Comparison of ENCODE assay signal across 29 cellular contexts in genomic region chr10:132460071-132460470, GRCh38.
DNase-seq lines count a peak whose midpoint lies in the region; ATAC-seq, FAIRE-seq and TF ChIP-seq lines count a peak whose summit lies in the region.
"Had no signal": no experiment of that assay in that cellular context is flagged by ENCODE, and none has a peak within 500 bp of the region (broad histone marks: within the 10 kb centered on the region; RNA-seq: fewer than 3 reads in every experiment).

No MANE protein-coding gene starts in this region.

- no peak for ATAC-seq in GM12878
- ATAC-seq in left colon = no peak
- ATAC-seq in sciatic nerve = no peak
- ATAC-seq: activated CD8-positive, alpha-beta T cell treated with anti-CD3 and anti-CD28 coated beads, Interleukin-2, amount 10 ng/mL, durations not matched to agents 7 days and 5 days; gastrocnemius medialis had no signal

- no peak for TF ChIP-seq RAD21 in GM12878 (IDR thresholded peaks at IDR 0.05; ENCODE audit: insufficient read depth, low read depth, low read length)

- DNase-seq in Karpas-422 = no peak
- DNase-seq in GM12878 (ENCODE audit: low read depth, low spot score) = no peak
- peak; percentile 24 to 44 for DNase-seq in left colon
- peak; percentile 57 for DNase-seq in sciatic nerve (ENCODE audit: low spot score)
- no peak for DNase-seq in RCC 7860 (ENCODE audit: low spot score)
- DNase-seq in DMS153 (lab: John Stamatoyannopoulos, UW) = no peak
- DNase-seq in DMS79 treated with DMSO at 0.1 percent for 48 hours (lab: John Stamatoyannopoulos, UW) = no peak
- DNase-seq: activated CD4-positive, CD25-positive, alpha-beta regulatory T cell treated with anti-CD3 and anti-CD28 coated beads, Interleukin-2, amount 50 U/mL, for 72 hours; activated CD8-positive, alpha-beta T cell treated with anti-CD3 and anti-CD28 coated beads, Interleukin-2, amount 10 ng/mL, durations not matched to agents 7 days and 5 days; CD4-positive, alpha-beta memory T cell; GDM1; hypothalamus; IMR-90; mammary epithelial cell; NCI-H1092; NCI-H187 treated with DMSO at 0.1 percent for 48 hours; NCI-H524 treated with DMSO at 0.1 percent for 48 hours; NK-92 treated with Interleukin-12 subunit alpha and Interleukin-12 subunit beta, amount 100 ng/mL, for 24 hours; occipital lobe; PC-9; stimulated activated CD4-positive, alpha-beta T cell treated with anti-CD3 and anti-CD28 coated beads, Interleukin-12 subunit alpha, Interleukin-12 subunit beta, amount 100 ng/mL, for 4 hours; stimulated activated naive CD4-positive, alpha-beta T cell treated with Interleukin-2 at 50 U/mL for 16 hours had no signal

- H3K4me3 ChIP-seq in Karpas-422 (ENCODE audit: low read length) (no peak overlapping the region), GM12878 (no peak overlapping the region)
- H3K4me3 ChIP-seq: adrenal gland, coronary artery, gastrocnemius medialis, PC-9, thyroid gland had no signal

- SMC1A ChIA-PET in GM12878 (lab: Charles Lee; ENCODE audit: uncharacterized antibody, unreplicated experiment) = interaction anchor here (0.9 to 3.1 kb wide), 13 partner anchors 11 to 179 kb away, joined by 3 to 33 read pairs (median 4); no protein-coding TSS in a partner anchor

- 52% methylated on average over 15 of the region's 15 CpGs for WGBS in GM12878 (ENCODE audit: insufficient coverage, insufficient replicate concordance, low lambda C conversion rate, missing lambda C conversion rate)

- H4K20me1 ChIP-seq in Karpas-422 (ENCODE audit: insufficient read depth, low read depth, low read length) = no peaks in the 10 kb centered on the region
- H4K20me1 ChIP-seq in GM12878 (ENCODE audit: control insufficient read depth, insufficient read depth) = no peaks in the 10 kb centered on the region

- H3K9ac ChIP-seq in Karpas-422 (ENCODE audit: low read length) (peak overlapping the region; percentile 53; the same call in 1 of the 2 replicates), GM12878 (ENCODE audit: control insufficient read depth, insufficient read depth, low read length) (no peak overlapping the region)

- no peaks in the 10 kb centered on the region for H3K9me2 ChIP-seq in Karpas-422 (replicated peaks; ENCODE audit: insufficient read depth, low read length)

- peaks cover 66% of the 10 kb centered on the region for H3K4me1 ChIP-seq in Karpas-422 (ENCODE audit: low read length)
- H3K4me1 ChIP-seq in GM12878 (ENCODE audit: control insufficient read depth, insufficient read depth, low read length) = no peaks in the 10 kb centered on the region

- H3K27ac ChIP-seq in Karpas-422 (ENCODE audit: low read length) = no peak overlapping the region
- H3K27ac ChIP-seq in GM12878 (ENCODE audit: control insufficient read depth, insufficient read depth) = no peak overlapping the region
- H3K27ac ChIP-seq: adrenal gland, coronary artery, gastrocnemius medialis, PC-9, thyroid gland had no signal

- H3K9me3 ChIP-seq in Karpas-422 (ENCODE audit: low read length) (no peaks in the 10 kb centered on the region), GM12878 (replicated peaks; ENCODE audit: control insufficient read depth, insufficient read depth, low read length) (no peaks in the 10 kb centered on the region)
- H3K9me3 ChIP-seq: adrenal gland, gastrocnemius medialis, thyroid gland had no signal

- no peak for TF ChIP-seq EP300 in GM12878 (IDR thresholded peaks at IDR 0.05; ENCODE audit: borderline replicate concordance in 1 of 2, control insufficient read depth in 1 of 2, low read depth in 2 of 2, low read length in 2 of 2)

- RAD21 ChIA-PET in GM12878 (lab: Charles Lee; ENCODE audit: unreplicated experiment) = interaction anchor here (0.9 to 3.1 kb wide), 14 partner anchors 23 to 181 kb away, joined by 3 to 23 read pairs (median 5); no protein-coding TSS in a partner anchor

- H3K79me2 ChIP-seq in Karpas-422 (ENCODE audit: low read length) = no peaks in the 10 kb centered on the region
- H3K79me2 ChIP-seq in GM12878 (ENCODE audit: control insufficient read depth, insufficient read depth, low read length) = no peaks in the 10 kb centered on the region

- FAIRE-seq in GM12878 (lab: Jason Lieb, UNC) (no peak), RCC 7860 (lab: Jason Lieb, UNC) (no peak)
- FAIRE-seq: endometrium, H54, TTC549 had no signal

- H3K4me2 ChIP-seq in Karpas-422 (ENCODE audit: low read depth, low read length, poor library complexity, severe bottlenecking) = no peak overlapping the region
- H3K4me2 ChIP-seq in GM12878 (ENCODE audit: control insufficient read depth, insufficient read depth) = no peak overlapping the region
- H3K4me2 ChIP-seq: PC-9 had no signal

- in situ Hi-C loops in GM12878 (cut with MboI) = no loop called here

- TF ChIP-seq POLR2A in GM12878 (IDR thresholded peaks at IDR 0.05; ENCODE audit: low read depth, low read length) = no peak

- intact Hi-C loops in GM12878 (cut with micrococcal nuclease; ENCODE audit: unreplicated experiment) (no loop called here), left colon (cut with DNase I, micrococcal nuclease) (loop anchor here in 1 of 2 donors (10.0 kb wide), 1 partner anchor 175 kb away; no protein-coding TSS in a partner anchor), sciatic nerve (cut with DNase I) (no loop called here)

- H3K27me3 ChIP-seq in Karpas-422 (ENCODE audit: low read length) (no peaks in the 10 kb centered on the region), GM12878 (replicated peaks in 1 of 2; ENCODE audit: control insufficient read depth in 2 of 2, insufficient read depth in 2 of 2, low read length in 1 of 2) (no peaks in the 10 kb centered on the region; a peak in 2 of 4 replicates)
- H3K27me3 ChIP-seq: adrenal gland, gastrocnemius medialis, thyroid gland had no signal

- no peak for TF ChIP-seq CTCF in GM12878 (IDR thresholded peaks at IDR 0.05 in 2 of 3, conservative IDR thresholded peaks at IDR 0.05 in 1 of 3; ENCODE audit: control insufficient read depth in 2 of 3, extremely low read depth in 1 of 3, insufficient read depth in 1 of 3, low read depth in 3 of 3, low read length in 3 of 3)

- no TSS peak for BruUV-seq in GM12878 (replicated peaks; lab: Mats Ljungman, UMichigan)

- no peak overlapping the region for H2AFZ ChIP-seq in Karpas-422 (ENCODE audit: low read length)
- H2AFZ ChIP-seq in GM12878 (ENCODE audit: control insufficient read depth, low read depth, low read length) = no peak overlapping the region
- H2AFZ ChIP-seq: PC-9 had no signal

- H3K36me3 ChIP-seq in Karpas-422 (ENCODE audit: insufficient read depth, low read length) (no peaks in the 10 kb centered on the region), GM12878 (ENCODE audit: control insufficient read depth in 2 of 2, insufficient read depth in 2 of 2, low read length in 1 of 2) (no peaks in the 10 kb centered on the region)
- H3K36me3 ChIP-seq: adrenal gland, gastrocnemius medialis, thyroid gland had no signal

- POLR2A ChIA-PET in GM12878 (lab: Charles Lee) = interaction anchor here (1.0 to 1.2 kb wide), 2 partner anchors 41 to 116 kb away, joined by 3 read pairs; no protein-coding TSS in a partner anchor

- CTCF ChIA-PET in GM12878 (lab: Yijun Ruan, JAX) = interaction anchor here (0.8 to 3.2 kb wide), 17 partner anchors 52 to 233 kb away, joined by 3 to 25 read pairs (median 9); no protein-coding TSS in a partner anchor

TF ChIP-seq in GM12878, 131 proteins besides CTCF, POLR2A, EP300 and RAD21:
- no peak for TF ChIP-seq NFYA (IDR thresholded peaks at IDR 0.05; ENCODE audit: borderline replicate concordance, low read depth, low read length)
- TF ChIP-seq YY1 (IDR thresholded peaks at IDR 0.05; ENCODE audit: low read depth, low read length) = no peak
- 0 out of 2 replicates have a peak, but pooled peaks have one; percentile 7 for TF ChIP-seq IKZF1 (conservative IDR thresholded peaks at IDR 0.05)
- TF ChIP-seq MYC (IDR thresholded peaks at IDR 0.05; ENCODE audit: insufficient read depth, insufficient read length, insufficient replicate concordance, low read length, severe bottlenecking) = no peak
- no peak for TF ChIP-seq NKRF (conservative IDR thresholded peaks at IDR 0.05)
- TF ChIP-seq ZNF622 (IDR thresholded peaks at IDR 0.05) = no peak
- TF ChIP-seq SMC3 (IDR thresholded peaks at IDR 0.05; ENCODE audit: borderline replicate concordance, low read length) = no peak
- TF ChIP-seq GATAD2B (conservative IDR thresholded peaks at IDR 0.05; ENCODE audit: low read depth) = 0 out of 2 replicates have a peak, but pooled peaks have one; percentile 5
- no peak for TF ChIP-seq YBX1 (IDR thresholded peaks at IDR 0.05)
- TF ChIP-seq, protein P1, sequence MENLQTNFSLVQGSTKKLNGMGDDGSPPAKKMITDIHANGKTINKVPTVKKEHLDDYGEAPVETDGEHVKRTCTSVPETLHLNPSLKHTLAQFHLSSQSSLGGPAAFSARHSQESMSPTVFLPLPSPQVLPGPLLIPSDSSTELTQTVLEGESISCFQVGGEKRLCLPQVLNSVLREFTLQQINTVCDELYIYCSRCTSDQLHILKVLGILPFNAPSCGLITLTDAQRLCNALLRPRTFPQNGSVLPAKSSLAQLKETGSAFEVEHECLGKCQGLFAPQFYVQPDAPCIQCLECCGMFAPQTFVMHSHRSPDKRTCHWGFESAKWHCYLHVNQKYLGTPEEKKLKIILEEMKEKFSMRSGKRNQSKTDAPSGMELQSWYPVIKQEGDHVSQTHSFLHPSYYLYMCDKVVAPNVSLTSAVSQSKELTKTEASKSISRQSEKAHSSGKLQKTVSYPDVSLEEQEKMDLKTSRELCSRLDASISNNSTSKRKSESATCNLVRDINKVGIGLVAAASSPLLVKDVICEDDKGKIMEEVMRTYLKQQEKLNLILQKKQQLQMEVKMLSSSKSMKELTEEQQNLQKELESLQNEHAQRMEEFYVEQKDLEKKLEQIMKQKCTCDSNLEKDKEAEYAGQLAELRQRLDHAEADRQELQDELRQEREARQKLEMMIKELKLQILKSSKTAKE (IDR thresholded peaks at IDR 0.05; ENCODE audit: low read depth, poor library complexity, severe bottlenecking) = no peak
- TF ChIP-seq BHLHE40 (IDR thresholded peaks at IDR 0.05; ENCODE audit: borderline replicate concordance in 1 of 2, low read depth in 2 of 2, low read length in 1 of 2) = no peak

Comparison
In these comparisons a context has a peak if more than half of its experiments do, and no peak if none do; other contexts are left out.
1. DNase-seq: peak in left colon (2 of 2) and sciatic nerve (single experiment); none in Karpas-422 (single experiment), GM12878 (single experiment), RCC 7860 (single experiment), DMS153 (single experiment) and DMS79 treated with DMSO at 0.1 percent for 48 hours (single experiment).